ENCODE assay signal across 8 cellular contexts in genomic region chr15:52464478-52464877, GRCh38.
DNase-seq lines count a peak whose midpoint lies in the region; ATAC-seq lines count a peak whose summit lies in the region.

No MANE protein-coding gene starts in this region.

- intact Hi-C loops in left cardiac atrium (cut with DNase I): no loop called here

- H3K4me1 Mint-ChIP-seq in CD8-positive, alpha-beta memory T cell: peaks cover 41 to 54% (median 43%) of the 10 kb centered on the region in 3 donors
- peaks cover 38% of the 10 kb centered on the region for H3K4me1 Mint-ChIP-seq in activated naive CD8-positive, alpha-beta T cell (ENCODE audit: low read depth)

- peaks cover 2 to 15% (median 6%) of the 10 kb centered on the region in 3 donors for H3K36me3 Mint-ChIP-seq in CD8-positive, alpha-beta memory T cell
- peaks cover 7% of the 10 kb centered on the region for H3K36me3 Mint-ChIP-seq in activated naive CD8-positive, alpha-beta T cell

- no peaks in the 10 kb centered on the region for H3K27me3 Mint-ChIP-seq in CD8-positive, alpha-beta memory T cell
- H3K27me3 Mint-ChIP-seq in activated naive CD8-positive, alpha-beta T cell: no peaks in the 10 kb centered on the region

- ATAC-seq in HG03066 (IDR thresholded peaks at IDR 0.05; ENCODE audit: low read depth, unreplicated experiment) (peak; percentile 51), left cardiac atrium (no peak)

- H3K27ac ChIP-seq in CD8-positive, alpha-beta memory T cell (ENCODE audit: low read depth, low read length): peak overlapping the region; percentile 12

- POLR2A ChIA-PET in CD8-positive, alpha-beta memory T cell (lab: Charles Lee): no interaction called here

- H3K36me3 ChIP-seq in CD8-positive, alpha-beta memory T cell (ENCODE audit: insufficient read depth, low read length): no peaks in the 10 kb centered on the region

- no peaks in the 10 kb centered on the region for H3K9me3 ChIP-seq in CD8-positive, alpha-beta memory T cell (ENCODE audit: low read length)

- peak in 1 of 5 donors; percentile 27 for DNase-seq in CD8-positive, alpha-beta memory T cell
- DNase-seq in GM19240 (ENCODE audit: insufficient read length, low spot score) (peak; percentile 38), amygdala (lab: John Stamatoyannopoulos, UW) (no peak), left cardiac atrium (no peak), NCI-H2029 treated with DMSO at 0.1 percent for 48 hours (lab: John Stamatoyannopoulos, UW) (no peak), NCI-H526 treated with DMSO at 0.1 percent for 48 hours (lab: John Stamatoyannopoulos, UW) (no peak)

- peaks cover 4 to 12% (median 10%) of the 10 kb centered on the region in 5 donors for H3K9me3 Mint-ChIP-seq in CD8-positive, alpha-beta memory T cell
- peaks cover 8% of the 10 kb centered on the region for H3K9me3 Mint-ChIP-seq in activated naive CD8-positive, alpha-beta T cell (ENCODE audit: low read depth)

- H3K4me1 ChIP-seq in CD8-positive, alpha-beta memory T cell (ENCODE audit: insufficient read depth, low read length): peaks cover 30% of the 10 kb centered on the region

- H3K27ac Mint-ChIP-seq in CD8-positive, alpha-beta memory T cell: peak overlapping the region; percentile 81 to 99 (median 96)
- peak overlapping the region; percentile 78 for H3K27ac Mint-ChIP-seq in activated naive CD8-positive, alpha-beta T cell

- H3K4me3 ChIP-seq in CD8-positive, alpha-beta memory T cell (ENCODE audit: low read length): no peak overlapping the region

- H3K4me3 Mint-ChIP-seq in CD8-positive, alpha-beta memory T cell: peak overlapping the region; percentile 32 to 89 (median 82)
- no peak overlapping the region for H3K4me3 Mint-ChIP-seq in activated naive CD8-positive, alpha-beta T cell

- CTCF ChIA-PET in CD8-positive, alpha-beta memory T cell (lab: Charles Lee): interaction anchor here (1.3 to 2.4 kb wide), 5 partner anchors 13 to 136 kb away, joined by 3 to 9 read pairs (median 6); no protein-coding TSS in a partner anchor

- H3K27me3 ChIP-seq in CD8-positive, alpha-beta memory T cell (ENCODE audit: insufficient read depth, low read length, poor library complexity, severe bottlenecking): no peaks in the 10 kb centered on the region
